ENCODE assay signal across 32 cellular contexts in the genomic region with DNA sequence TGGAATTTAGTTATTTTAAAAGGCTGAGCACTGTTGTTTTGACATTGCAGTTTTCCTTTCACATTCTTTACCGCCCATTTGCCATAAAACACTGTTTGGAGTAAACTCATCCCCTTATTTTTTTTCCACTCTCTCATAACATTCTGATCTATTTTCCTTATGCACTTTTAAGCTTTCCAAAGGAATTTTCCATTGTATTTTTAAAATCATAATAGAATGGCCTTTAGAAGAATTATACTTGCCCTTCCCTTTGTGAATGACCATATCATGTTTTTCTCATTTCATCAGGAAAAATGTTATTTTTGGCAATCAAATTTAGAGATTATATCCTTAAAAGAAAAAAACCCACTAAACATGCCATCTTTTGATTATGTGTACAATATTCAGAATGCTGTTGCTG.
"Had no signal": no experiment of that assay in that cellular context is flagged by ENCODE, and none has a peak within 500 bp of the region (broad histone marks: within the 10 kb centered on the region; RNA-seq: fewer than 3 reads in every experiment).

No MANE protein-coding gene starts in this region.

- H2AFZ ChIP-seq: hepatocyte had no signal

- H3K27ac ChIP-seq: ascending aorta, breast epithelium, cardiac muscle cell, coronary artery, esophagus muscularis mucosa, gastroesophageal sphincter, heart right ventricle, hepatocyte, WERI-Rb-1 had no signal

- H3K4me2 ChIP-seq: hepatocyte had no signal

- DNase-seq: activated B cell treated with CpG ODN at 0.5 μM for 24 hours; activated CD4-positive, alpha-beta T cell treated with anti-CD3 and anti-CD28 coated beads for 48 hours; activated CD4-positive, alpha-beta T cell treated with anti-CD3 and anti-CD28 coated beads, Interleukin-2, amount 50 U/mL, for 1 hour; activated CD4-positive, alpha-beta T cell treated with anti-CD3 and anti-CD28 coated beads, Interleukin-2, amount 50 U/mL, for 48 hours; activated CD8-positive, alpha-beta memory T cell treated with anti-CD3 and anti-CD28 coated beads, Interleukin-2, amount 10 ng/mL, durations not matched to agents 7 days and 5 days; activated CD8-positive, alpha-beta memory T cell treated with anti-CD3 and anti-CD28 coated beads, Interleukin-2, amount 50 U/mL, for 4 hours; activated CD8-positive, alpha-beta T cell treated with anti-CD3 and anti-CD28 coated beads, Interleukin-2, amount 10 ng/mL, durations not matched to agents 7 days and 5 days; activated effector memory CD4-positive, alpha-beta T cell treated with anti-CD3 and anti-CD28 coated beads, Interleukin-2, amount 50 U/mL, for 16 hours; activated naive CD4-positive, alpha-beta T cell treated with anti-CD3 and anti-CD28 coated beads for 36 hours; activated naive CD8-positive, alpha-beta T cell treated with anti-CD3 and anti-CD28 coated beads for 36 hours; activated naive CD8-positive, alpha-beta T cell treated with anti-CD3 and anti-CD28 coated beads, Interleukin-2, amount 50 U/mL, for 24 hours; activated T-cell treated with anti-CD3 and anti-CD28 coated beads, Interleukin-2, amount 50 U/mL, for 1 hour; activated T-cell treated with anti-CD3 and anti-CD28 coated beads, Interleukin-2, amount 50 U/mL, for 48 hours; central memory CD4-positive, alpha-beta T cell; dermis blood vessel endothelial cell; effector memory CD4-positive, alpha-beta T cell; endodermal cell; erythroblast; foreskin melanocyte; heart right ventricle; T-helper 1 cell; T-helper 17 cell; T1000; WERI-Rb-1 had no signal

- H3K9me3 ChIP-seq: ascending aorta, breast epithelium, esophagus muscularis mucosa, gastroesophageal sphincter, heart right ventricle had no signal

- H3K4me1 ChIP-seq: ascending aorta, breast epithelium, esophagus muscularis mucosa, gastroesophageal sphincter, heart right ventricle had no signal

- H3K4me3 ChIP-seq: ascending aorta, breast epithelium, cardiac muscle cell, coronary artery, esophagus muscularis mucosa, gastroesophageal sphincter, heart right ventricle, hepatocyte had no signal

- H3K27me3 ChIP-seq: ascending aorta, breast epithelium, cardiac muscle cell, esophagus muscularis mucosa, gastroesophageal sphincter, heart right ventricle, hepatocyte had no signal

- ATAC-seq: activated CD4-positive, CD25-positive, alpha-beta regulatory T cell treated with anti-CD3 and anti-CD28 coated beads, Interleukin-2, amount 50 U/mL, for 24 hours; activated CD8-positive, alpha-beta memory T cell treated with anti-CD3 and anti-CD28 coated beads, Interleukin-2, amount 10 ng/mL, durations not matched to agents 7 days and 5 days; activated CD8-positive, alpha-beta T cell treated with anti-CD3 and anti-CD28 coated beads, Interleukin-2, amount 10 ng/mL, durations not matched to agents 7 days and 5 days; activated naive CD8-positive, alpha-beta T cell treated with anti-CD3 and anti-CD28 coated beads, Interleukin-2, amount 50 U/mL, for 24 hours; gastroesophageal sphincter; heart right ventricle; T-helper 17 cell had no signal

- H3K79me2 ChIP-seq: hepatocyte had no signal

- H3K36me3 ChIP-seq: ascending aorta, breast epithelium, cardiac muscle cell, esophagus muscularis mucosa, gastroesophageal sphincter, heart right ventricle, WERI-Rb-1 had no signal
